In genomic region chr5:30956251-30956650, GRCh38 we compare ENCODE assay signal across 5 cellular contexts.
"Had no signal": no experiment of that assay in that cellular context is flagged by ENCODE, and none has a peak within 500 bp of the region (broad histone marks: within the 10 kb centered on the region; RNA-seq: fewer than 3 reads in every experiment).

No MANE protein-coding gene starts in this region.

- H3K4me3 Mint-ChIP-seq: GM23338, H9 had no signal

- H3K4me3 ChIP-seq: GM23338, K562 had no signal

- H2AFZ ChIP-seq: GM23338 had no signal

- DNase-seq: H9, HCEC 1CT, KG1 had no signal

- H3K4me2 ChIP-seq: GM23338 had no signal

- H3K27ac Mint-ChIP-seq: GM23338, H9 had no signal

- ATAC-seq: GM23338, K562 had no signal
